Comparison of ENCODE assay signal across 9 cellular contexts in genomic region chr19:45505151-45505995, GRCh38. TPM values are rescaled to one million over a fixed set of nuclear protein-coding genes. Genes with fewer than 3 reads are reported as not detected.
DNase-seq lines count a peak whose midpoint lies in the region; ATAC-seq and TF ChIP-seq lines count a peak whose summit lies in the region.
"Had no signal": no experiment of that assay in that cellular context is flagged by ENCODE, and none has a peak within 500 bp of the region (broad histone marks: within the 10 kb centered on the region; RNA-seq: fewer than 3 reads in every experiment).

No MANE protein-coding gene starts in this region.

- H3K4me3 Mint-ChIP-seq in activated T-cell treated with anti-CD3 and anti-CD28 coated beads, Interleukin-2, amount 50 U/mL, for 72 hours, result peak overlapping the region; percentile 89 to 98
- H3K4me3 Mint-ChIP-seq in activated T-helper 17 cell treated with anti-CD3 and anti-CD28 coated beads, Interleukin-2, amount 50 U/mL, for 72 hours, result peak overlapping the region; percentile 98

- H3K4me3 ChIP-seq in left ventricle myocardium inferior (no peak overlapping the region), stomach smooth muscle (ENCODE audit: low read length in 2 of 2) (no peak overlapping the region)

- H3K36me3 Mint-ChIP-seq in activated T-cell treated with anti-CD3 and anti-CD28 coated beads, Interleukin-2, amount 50 U/mL, for 72 hours (ENCODE audit: insufficient read depth in 2 of 2), result peaks cover 4 to 6% of the 10 kb centered on the region in 2 donors
- peaks cover 30% of the 10 kb centered on the region for H3K36me3 Mint-ChIP-seq in activated T-helper 17 cell treated with anti-CD3 and anti-CD28 coated beads, Interleukin-2, amount 50 U/mL, for 72 hours (ENCODE audit: low read depth)

- H3K36me3 ChIP-seq in left ventricle myocardium inferior (no peaks in the 10 kb centered on the region), stomach smooth muscle (ENCODE audit: control insufficient read depth in 2 of 2, insufficient read depth in 2 of 2, low read length in 2 of 2) (no peaks in the 10 kb centered on the region)
- H3K36me3 ChIP-seq: BE2C had no signal

- no peaks in the 10 kb centered on the region for H3K9me3 Mint-ChIP-seq in activated T-cell treated with anti-CD3 and anti-CD28 coated beads, Interleukin-2, amount 50 U/mL, for 72 hours
- no peaks in the 10 kb centered on the region for H3K9me3 Mint-ChIP-seq in activated T-helper 17 cell treated with anti-CD3 and anti-CD28 coated beads, Interleukin-2, amount 50 U/mL, for 72 hours

- H3K27ac ChIP-seq in left ventricle myocardium inferior (replicated peaks) (peak overlapping the region; percentile 92), stomach smooth muscle (ENCODE audit: low read length) (peak overlapping the region; percentile 99)

- H3K27ac Mint-ChIP-seq in activated T-cell treated with anti-CD3 and anti-CD28 coated beads, Interleukin-2, amount 50 U/mL, for 72 hours, result peak overlapping the region; percentile 55
- H3K27ac Mint-ChIP-seq in activated T-helper 17 cell treated with anti-CD3 and anti-CD28 coated beads, Interleukin-2, amount 50 U/mL, for 72 hours, result peak overlapping the region; percentile 70

- peaks cover 14% of the 10 kb centered on the region for H3K27me3 ChIP-seq in left ventricle myocardium inferior (ENCODE audit: low read depth)
- no peaks in the 10 kb centered on the region for H3K27me3 ChIP-seq in stomach smooth muscle (ENCODE audit: control insufficient read depth in 1 of 2, insufficient read depth in 2 of 2, low read length in 2 of 2)
- H3K27me3 ChIP-seq: BE2C had no signal

- intact Hi-C loops in left ventricle myocardium inferior (cut with micrococcal nuclease), result no loop called here

- H3K27me3 Mint-ChIP-seq in activated T-cell treated with anti-CD3 and anti-CD28 coated beads, Interleukin-2, amount 50 U/mL, for 72 hours (ENCODE audit: low read depth), result no peaks in the 10 kb centered on the region
- H3K27me3 Mint-ChIP-seq in activated T-helper 17 cell treated with anti-CD3 and anti-CD28 coated beads, Interleukin-2, amount 50 U/mL, for 72 hours, result no peaks in the 10 kb centered on the region

- no peak for TF ChIP-seq CTCF in left ventricle myocardium inferior (IDR thresholded peaks at IDR 0.05; ENCODE audit: borderline replicate concordance)

- H3K4me1 ChIP-seq in left ventricle myocardium inferior (peaks cover 43% of the 10 kb centered on the region), stomach smooth muscle (ENCODE audit: control insufficient read depth, insufficient read depth, low read length) (peaks cover 21% of the 10 kb centered on the region)

- H3K9me3 ChIP-seq in left ventricle myocardium inferior (replicated peaks), result no peaks in the 10 kb centered on the region
- no peaks in the 10 kb centered on the region for H3K9me3 ChIP-seq in stomach smooth muscle (ENCODE audit: control insufficient read depth in 2 of 2, low read length in 2 of 2)
- H3K9me3 ChIP-seq: BE2C had no signal

- H3K9ac ChIP-seq in stomach smooth muscle (ENCODE audit: low read length in 2 of 2), result no peak overlapping the region

- peaks cover 27% of the 10 kb centered on the region for H3K4me1 Mint-ChIP-seq in activated T-cell treated with anti-CD3 and anti-CD28 coated beads, Interleukin-2, amount 50 U/mL, for 72 hours (ENCODE audit: low read depth)
- H3K4me1 Mint-ChIP-seq in activated T-helper 17 cell treated with anti-CD3 and anti-CD28 coated beads, Interleukin-2, amount 50 U/mL, for 72 hours, result peaks cover 6% of the 10 kb centered on the region

- DNase-seq in activated T-cell treated with anti-CD3 and anti-CD28 coated beads, Interleukin-2, amount 50 U/mL, for 72 hours, result no peak
- DNase-seq in activated T-cell treated with anti-CD3 and anti-CD28 coated beads for 4 hours (no peak), left ventricle myocardium inferior (no peak), NCI-H2029 (lab: John Stamatoyannopoulos, UW) (no peak)
- DNase-seq in stimulated activated CD4-positive, alpha-beta T cell treated with anti-CD3 and anti-CD28 coated beads, Interleukin-2, amount 100 ng/mL, for 24 hours, result no peak
- DNase-seq: BE2C had no signal

- no peak for ATAC-seq in activated T-cell treated with anti-CD3 and anti-CD28 coated beads, Interleukin-2, amount 50 U/mL, for 72 hours (replicated peaks in 1 of 2)
- ATAC-seq in activated T-helper 17 cell treated with anti-CD3 and anti-CD28 coated beads, Interleukin-2, amount 50 U/mL, for 72 hours (replicated peaks), result no peak
- ATAC-seq in GM21576 (IDR thresholded peaks at IDR 0.05; ENCODE audit: unreplicated experiment), result no peak

RNA-seq across cellular contexts. Expression of gene VASP, which starts 1.9 kb away (rescaled TPM):
- total RNA-seq in activated T-cell treated with anti-CD3 and anti-CD28 coated beads, Interleukin-2, amount 50 U/mL, for 72 hours, result 100 to 1,000 TPM; 120 to 133 TPM
- 100 to 1,000 TPM; 151 to 196 TPM for total RNA-seq in activated T-helper 17 cell treated with anti-CD3 and anti-CD28 coated beads, Interleukin-2, amount 50 U/mL, for 72 hours
- 32.8 TPM for total RNA-seq in left ventricle myocardium inferior

RNA-seq across cellular contexts. Expression of gene PPM1N, which starts 7.1 kb away (rescaled TPM):
- 1 to 10 TPM; 6.7 to 6.8 TPM for total RNA-seq in activated T-cell treated with anti-CD3 and anti-CD28 coated beads, Interleukin-2, amount 50 U/mL, for 72 hours
- 1 to 10 TPM; 4.3 to 5.2 TPM for total RNA-seq in activated T-helper 17 cell treated with anti-CD3 and anti-CD28 coated beads, Interleukin-2, amount 50 U/mL, for 72 hours
- total RNA-seq in left ventricle myocardium inferior, result 0.19 TPM

RNA-seq across cellular contexts. Expression of gene RTN2, which starts 8.5 kb away (rescaled TPM):
- 1 to 10 TPM; 4.1 to 4.9 TPM for total RNA-seq in activated T-cell treated with anti-CD3 and anti-CD28 coated beads, Interleukin-2, amount 50 U/mL, for 72 hours
- total RNA-seq in activated T-helper 17 cell treated with anti-CD3 and anti-CD28 coated beads, Interleukin-2, amount 50 U/mL, for 72 hours, result 1 to 10 TPM; 5.3 to 8.6 TPM
- total RNA-seq in left ventricle myocardium inferior, result 19.1 TPM

RNA-seq across cellular contexts. Expression of gene FOSB, which starts 37.6 kb away (rescaled TPM):
- total RNA-seq in activated T-cell treated with anti-CD3 and anti-CD28 coated beads, Interleukin-2, amount 50 U/mL, for 72 hours, result 10 to 100 TPM; 20.3 to 24.6 TPM
- 10 to 100 TPM; 20.7 to 39.2 TPM for total RNA-seq in activated T-helper 17 cell treated with anti-CD3 and anti-CD28 coated beads, Interleukin-2, amount 50 U/mL, for 72 hours
- total RNA-seq in left ventricle myocardium inferior, result 0.33 TPM
